In the genomic region with DNA sequence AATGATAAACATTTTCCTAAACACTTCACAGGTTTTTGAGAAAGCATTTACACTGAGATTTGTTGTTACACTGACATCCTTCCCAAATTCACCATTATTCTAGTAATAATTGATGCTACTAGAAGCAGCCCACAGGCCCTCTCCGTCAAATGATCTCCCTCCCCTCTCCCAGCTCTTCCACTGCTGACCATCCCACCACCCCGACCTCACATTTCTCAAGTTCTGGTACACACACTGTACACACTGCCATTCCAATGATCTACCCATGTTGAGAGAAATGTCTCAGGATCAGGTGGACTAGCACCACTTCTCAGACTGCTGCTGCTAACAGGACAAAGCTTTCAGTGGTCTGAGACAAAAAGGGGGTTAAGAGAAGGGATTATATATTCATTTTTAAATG, we compare ENCODE assay signal across 1 cellular context.
TF ChIP-seq lines count a peak whose summit lies in the region.

No MANE protein-coding gene starts in this region.

TF ChIP-seq in IMR-90, 13 proteins besides CTCF, POLR2A, EP300 and RAD21:
- TF ChIP-seq BHLHE40 (IDR thresholded peaks at IDR 0.05; ENCODE audit: low read depth, low read length) = no peak
- TF ChIP-seq FOS (IDR thresholded peaks at IDR 0.05; ENCODE audit: low read depth, low read length) = no peak
- TF ChIP-seq MAFK (IDR thresholded peaks at IDR 0.05; ENCODE audit: low read depth, low read length) = no peak
- TF ChIP-seq CHD1 (IDR thresholded peaks at IDR 0.05; ENCODE audit: low read depth, low read length) = no peak
- no peak for TF ChIP-seq NFE2L2 (IDR thresholded peaks at IDR 0.05; ENCODE audit: low read depth, low read length)
- TF ChIP-seq, protein P1, sequence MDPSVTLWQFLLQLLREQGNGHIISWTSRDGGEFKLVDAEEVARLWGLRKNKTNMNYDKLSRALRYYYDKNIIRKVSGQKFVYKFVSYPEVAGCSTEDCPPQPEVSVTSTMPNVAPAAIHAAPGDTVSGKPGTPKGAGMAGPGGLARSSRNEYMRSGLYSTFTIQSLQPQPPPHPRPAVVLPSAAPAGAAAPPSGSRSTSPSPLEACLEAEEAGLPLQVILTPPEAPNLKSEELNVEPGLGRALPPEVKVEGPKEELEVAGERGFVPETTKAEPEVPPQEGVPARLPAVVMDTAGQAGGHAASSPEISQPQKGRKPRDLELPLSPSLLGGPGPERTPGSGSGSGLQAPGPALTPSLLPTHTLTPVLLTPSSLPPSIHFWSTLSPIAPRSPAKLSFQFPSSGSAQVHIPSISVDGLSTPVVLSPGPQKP (IDR thresholded peaks at IDR 0.05; ENCODE audit: borderline replicate concordance, low read depth, low read length) = no peak
- no peak for TF ChIP-seq RFX5 (IDR thresholded peaks at IDR 0.05; ENCODE audit: low read depth, low read length)
- TF ChIP-seq SMC3 (IDR thresholded peaks at IDR 0.05; ENCODE audit: low read depth, low read length) = no peak
- TF ChIP-seq, protein P2, sequence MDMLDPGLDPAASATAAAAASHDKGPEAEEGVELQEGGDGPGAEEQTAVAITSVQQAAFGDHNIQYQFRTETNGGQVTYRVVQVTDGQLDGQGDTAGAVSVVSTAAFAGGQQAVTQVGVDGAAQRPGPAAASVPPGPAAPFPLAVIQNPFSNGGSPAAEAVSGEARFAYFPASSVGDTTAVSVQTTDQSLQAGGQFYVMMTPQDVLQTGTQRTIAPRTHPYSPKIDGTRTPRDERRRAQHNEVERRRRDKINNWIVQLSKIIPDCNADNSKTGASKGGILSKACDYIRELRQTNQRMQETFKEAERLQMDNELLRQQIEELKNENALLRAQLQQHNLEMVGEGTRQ (IDR thresholded peaks at IDR 0.05; ENCODE audit: low read depth, low read length) = no peak
- no peak for TF ChIP-seq CEBPB (IDR thresholded peaks at IDR 0.05; ENCODE audit: low read depth, low read length)
- no peak for TF ChIP-seq RCOR1 (IDR thresholded peaks at IDR 0.05; ENCODE audit: insufficient replicate concordance, low read length)
